ENCODE assay signal across 1 cellular context in the genomic region with DNA sequence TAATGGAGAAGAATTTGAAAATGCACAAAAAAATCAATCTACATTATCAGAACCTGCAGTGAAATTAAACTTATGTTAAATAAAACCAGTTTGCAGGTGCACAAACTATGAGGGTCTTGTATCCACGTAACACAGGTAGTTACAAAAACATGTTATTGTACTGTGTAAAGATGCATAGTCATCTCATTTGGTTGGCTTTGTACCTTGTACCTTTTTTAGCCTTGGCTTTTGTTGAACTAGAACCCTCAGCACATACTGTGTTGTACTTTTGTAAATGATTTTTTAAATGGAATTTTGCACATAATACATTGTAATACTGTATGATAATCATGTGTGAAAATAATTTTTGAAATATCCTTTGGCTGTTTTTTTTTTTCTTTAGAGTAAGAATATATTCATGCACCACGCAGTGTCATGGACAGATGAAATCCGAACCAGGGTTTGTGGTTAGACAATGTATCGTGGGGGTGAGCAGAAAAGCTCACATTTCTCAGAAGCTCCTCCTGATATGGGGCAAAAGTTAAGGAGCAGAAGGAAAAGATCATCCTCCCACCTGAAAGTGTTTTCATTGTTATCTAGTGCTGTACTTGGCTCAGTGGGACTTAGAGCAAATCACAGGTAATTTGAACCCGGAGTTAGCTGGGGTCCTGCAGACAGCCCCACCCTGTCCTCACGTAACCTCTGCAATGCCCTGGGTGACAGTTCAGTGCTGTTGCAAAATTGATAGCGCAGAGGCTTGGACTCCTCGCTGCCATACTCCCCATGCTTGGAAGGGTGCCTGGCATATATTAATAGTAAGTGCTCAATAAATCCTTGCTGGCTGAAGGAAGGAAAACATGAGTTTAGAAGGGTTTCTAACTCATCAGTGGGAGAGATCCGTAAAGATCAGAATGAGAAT.
A peak's percentile ranks its signal among the peaks of the same experiment; 100 is the strongest.
TF ChIP-seq lines count a peak whose summit lies in the region.

No MANE protein-coding gene starts in this region.

TF ChIP-seq in K562, 482 proteins besides CTCF, POLR2A, EP300 and RAD21:
- peak; percentile 33; the same call in 1 of the 2 replicates for TF ChIP-seq TAL1 (IDR thresholded peaks at IDR 0.05)
- TF ChIP-seq NKRF (IDR thresholded peaks at IDR 0.05; ENCODE audit: borderline replicate concordance), result no peak
- TF ChIP-seq PBX2 (CRISPR knock-in tag; IDR thresholded peaks at IDR 0.05; ENCODE audit: low read depth), result no peak
- TF ChIP-seq PBX2 (tag; conservative IDR thresholded peaks at IDR 0.05; ENCODE audit: low read depth), result peak; percentile 59
- no peak for TF ChIP-seq ZNF780A (CRISPR knock-in tag; IDR thresholded peaks at IDR 0.05)
- no peak for TF ChIP-seq CREB3 (tag; conservative IDR thresholded peaks at IDR 0.05; ENCODE audit: low read depth)
- TF ChIP-seq, protein P1, sequence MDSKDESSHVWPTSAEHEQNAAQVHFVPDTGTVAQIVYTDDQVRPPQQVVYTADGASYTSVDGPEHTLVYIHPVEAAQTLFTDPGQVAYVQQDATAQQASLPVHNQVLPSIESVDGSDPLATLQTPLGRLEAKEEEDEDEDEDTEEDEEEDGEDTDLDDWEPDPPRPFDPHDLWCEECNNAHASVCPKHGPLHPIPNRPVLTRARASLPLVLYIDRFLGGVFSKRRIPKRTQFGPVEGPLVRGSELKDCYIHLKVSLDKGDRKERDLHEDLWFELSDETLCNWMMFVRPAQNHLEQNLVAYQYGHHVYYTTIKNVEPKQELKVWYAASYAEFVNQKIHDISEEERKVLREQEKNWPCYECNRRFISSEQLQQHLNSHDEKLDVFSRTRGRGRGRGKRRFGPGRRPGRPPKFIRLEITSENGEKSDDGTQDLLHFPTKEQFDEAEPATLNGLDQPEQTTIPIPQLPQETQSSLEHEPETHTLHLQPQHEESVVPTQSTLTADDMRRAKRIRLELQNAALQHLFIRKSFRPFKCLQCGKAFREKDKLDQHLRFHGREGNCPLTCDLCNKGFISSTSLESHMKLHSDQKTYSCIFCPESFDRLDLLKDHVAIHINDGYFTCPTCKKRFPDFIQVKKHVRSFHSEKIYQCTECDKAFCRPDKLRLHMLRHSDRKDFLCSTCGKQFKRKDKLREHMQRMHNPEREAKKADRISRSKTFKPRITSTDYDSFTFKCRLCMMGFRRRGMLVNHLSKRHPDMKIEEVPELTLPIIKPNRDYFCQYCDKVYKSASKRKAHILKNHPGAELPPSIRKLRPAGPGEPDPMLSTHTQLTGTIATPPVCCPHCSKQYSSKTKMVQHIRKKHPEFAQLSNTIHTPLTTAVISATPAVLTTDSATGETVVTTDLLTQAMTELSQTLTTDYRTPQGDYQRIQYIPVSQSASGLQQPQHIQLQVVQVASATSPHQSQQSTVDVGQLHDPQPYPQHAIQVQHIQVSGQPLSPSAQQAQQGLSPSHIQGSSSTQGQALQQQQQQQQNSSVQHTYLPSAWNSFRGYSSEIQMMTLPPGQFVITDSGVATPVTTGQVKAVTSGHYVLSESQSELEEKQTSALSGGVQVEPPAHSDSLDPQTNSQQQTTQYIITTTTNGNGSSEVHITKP (IDR thresholded peaks at IDR 0.05; ENCODE audit: partially characterized antibody), result no peak
- no peak for TF ChIP-seq HOXB6 (CRISPR knock-in tag; IDR thresholded peaks at IDR 0.05; ENCODE audit: borderline replicate concordance)
- peak; percentile 82 for TF ChIP-seq CBFA2T3 (IDR thresholded peaks at IDR 0.05)
- TF ChIP-seq SMARCC2 (IDR thresholded peaks at IDR 0.05; ENCODE audit: low read depth), result no peak
- no peak for TF ChIP-seq PML (IDR thresholded peaks at IDR 0.05; ENCODE audit: low read length)
- peak; percentile 57 for TF ChIP-seq THRA (IDR thresholded peaks at IDR 0.05)
- TF ChIP-seq NR2F6 (CRISPR knock-in tag; IDR thresholded peaks at IDR 0.05), result no peak
- TF ChIP-seq SOX6 (IDR thresholded peaks at IDR 0.05), result peak; percentile 62
- TF ChIP-seq CREB3L1 (IDR thresholded peaks at IDR 0.05; ENCODE audit: borderline replicate concordance, low read depth), result no peak
- no peak for TF ChIP-seq TGIF2 (CRISPR knock-in tag; IDR thresholded peaks at IDR 0.05)
- TF ChIP-seq CBFA2T2 (conservative IDR thresholded peaks at IDR 0.05), result peak; percentile 51
- no peak for TF ChIP-seq SIN3A (IDR thresholded peaks at IDR 0.05; ENCODE audit: borderline replicate concordance in 2 of 2, control insufficient read depth in 1 of 2, low read depth in 2 of 2, low read length in 2 of 2)
- no peak for TF ChIP-seq NR0B1 (IDR thresholded peaks at IDR 0.05; ENCODE audit: partially characterized antibody)
- no peak for TF ChIP-seq NR2C2 (CRISPR knock-in tag; IDR thresholded peaks at IDR 0.05)
- TF ChIP-seq NR2C2 (tag; IDR thresholded peaks at IDR 0.05), result peak; percentile 38; the same call in 1 of the 2 replicates
- no peak for TF ChIP-seq E2F4 (CRISPR knock-in tag; IDR thresholded peaks at IDR 0.05; ENCODE audit: low read depth)
- 0 out of 2 replicates have a peak, but pooled peaks have one; percentile 37 for TF ChIP-seq DPF2 (IDR thresholded peaks at IDR 0.05)
- TF ChIP-seq ARID1B (IDR thresholded peaks at IDR 0.05), result peak; percentile 34; the same call in 1 of the 2 replicates
- TF ChIP-seq U2AF2 (optimal IDR thresholded peaks at IDR 0.05; ENCODE audit: low read depth, low read length), result no peak
- TF ChIP-seq KDM1A (IDR thresholded peaks at IDR 0.05), result peak; percentile 84 to 85
- TF ChIP-seq CTBP1 (IDR thresholded peaks at IDR 0.05; ENCODE audit: borderline replicate concordance), result peak; percentile 32; the same call in 1 of the 2 replicates
- no peak for TF ChIP-seq CREBBP (IDR thresholded peaks at IDR 0.05; ENCODE audit: low read depth, low read length)
- TF ChIP-seq RCOR1 (IDR thresholded peaks at IDR 0.05; ENCODE audit: borderline replicate concordance in 1 of 2, low read depth in 2 of 2, low read length in 2 of 2), result peak in 1 of 2 experiments; percentile 55; a peak in 1 of 4 replicates
- 0 out of 2 replicates have a peak, but pooled peaks have one; percentile 19 for TF ChIP-seq CEBPB (tag; IDR thresholded peaks at IDR 0.05)
- no peak for TF ChIP-seq KDM5B (IDR thresholded peaks at IDR 0.05; ENCODE audit: insufficient replicate concordance, low read depth, low read length)
- TF ChIP-seq ZEB2 (IDR thresholded peaks at IDR 0.05), result no peak
- no peak for TF ChIP-seq MECOM (CRISPR knock-in tag; IDR thresholded peaks at IDR 0.05)
- no peak for TF ChIP-seq RBFOX2 (IDR thresholded peaks at IDR 0.05; ENCODE audit: low read depth, low read length)
- no peak for TF ChIP-seq ZNF436 (CRISPR knock-in tag; IDR thresholded peaks at IDR 0.05)
- no peak for TF ChIP-seq XRCC3 (IDR thresholded peaks at IDR 0.05)
- TF ChIP-seq MEIS2 (IDR thresholded peaks at IDR 0.05; ENCODE audit: partially characterized antibody), result peak; percentile 43
- TF ChIP-seq NCOR1 (IDR thresholded peaks at IDR 0.05), result peak; percentile 61; the same call in 1 of the 2 replicates
- TF ChIP-seq FOXJ3 (CRISPR knock-in tag; IDR thresholded peaks at IDR 0.05), result no peak
